In the genomic region with DNA sequence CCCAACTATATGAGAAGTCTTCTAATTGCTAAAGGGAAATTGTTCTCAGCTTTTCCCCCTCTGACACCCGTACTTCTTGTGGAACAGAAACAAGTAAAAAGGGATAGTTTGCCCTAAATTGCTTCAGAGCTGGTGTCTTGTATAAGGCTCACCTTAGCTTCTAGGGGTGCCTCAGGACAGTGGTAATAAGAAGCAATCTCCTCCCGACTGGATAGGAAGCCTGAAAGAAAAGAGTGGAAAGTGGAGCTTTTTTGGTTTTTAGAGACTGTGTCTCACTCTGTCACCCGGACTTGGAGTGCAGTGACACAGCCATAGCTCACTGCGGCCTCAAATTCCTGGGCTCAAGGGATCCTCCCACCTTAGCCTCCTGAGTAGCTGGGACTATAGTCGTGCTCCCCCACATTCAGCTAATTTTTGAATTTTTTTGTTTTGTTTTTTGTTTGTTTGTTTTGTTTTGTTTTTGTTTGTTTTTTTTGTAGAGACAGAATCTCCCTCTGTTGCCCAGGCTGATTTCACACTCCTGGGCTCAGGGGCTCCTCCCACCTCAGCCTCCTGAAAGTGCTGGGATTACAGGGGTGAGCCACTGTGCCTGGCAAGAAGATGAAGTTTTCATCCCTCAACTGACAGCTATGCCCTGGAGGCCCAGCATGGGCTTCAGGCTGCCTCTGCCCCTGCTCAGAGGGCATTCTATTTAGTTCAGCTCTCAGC, we compare ENCODE assay signal across 1 cellular context.
TF ChIP-seq lines count a peak whose summit lies in the region.

No MANE protein-coding gene starts in this region.

TF ChIP-seq in liver, 16 proteins besides CTCF, POLR2A, EP300 and RAD21 (continued from another document):
- TF ChIP-seq REST (IDR thresholded peaks at IDR 0.05): peak; percentile 54
- TF ChIP-seq FOXA1 (IDR thresholded peaks at IDR 0.05): no peak
- TF ChIP-seq TAF1 (conservative IDR thresholded peaks at IDR 0.05): no peak
- no peak for TF ChIP-seq MAX (IDR thresholded peaks at IDR 0.05)
- no peak for TF ChIP-seq HNF4G (IDR thresholded peaks at IDR 0.05)
TF ChIP-seq in liver: peak in this region for 5.
